Comparison of ENCODE assay signal across 18 cellular contexts in the genomic region with DNA sequence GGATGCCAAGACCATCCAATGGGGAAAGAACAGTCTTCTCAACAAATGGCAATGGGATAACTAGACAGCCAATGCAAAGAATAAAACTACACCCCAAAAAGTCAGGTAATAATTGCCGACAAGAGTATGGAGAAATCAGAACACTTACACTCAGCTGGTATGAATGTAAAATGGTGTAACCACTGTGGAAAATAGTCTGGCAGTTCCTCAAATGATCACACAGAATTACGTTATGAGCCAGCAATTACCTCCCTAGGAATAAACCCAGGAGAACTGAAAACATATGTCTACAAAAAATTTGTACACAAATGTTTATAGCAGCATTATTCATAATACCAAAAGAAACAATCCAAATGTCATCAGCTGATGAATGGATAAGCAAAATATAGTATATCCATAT. TPM values are rescaled to one million over a fixed set of nuclear protein-coding genes. Genes with fewer than 3 reads are reported as not detected.
DNase-seq lines count a peak whose midpoint lies in the region; ATAC-seq, FAIRE-seq and TF ChIP-seq lines count a peak whose summit lies in the region.
"Had no signal": no experiment of that assay in that cellular context is flagged by ENCODE, and none has a peak within 500 bp of the region (broad histone marks: within the 10 kb centered on the region; RNA-seq: fewer than 3 reads in every experiment).

No MANE protein-coding gene starts in this region.

- no peak overlapping the region for H3K9ac ChIP-seq in Loucy (ENCODE audit: low read depth, low read length, poor library complexity, severe bottlenecking)

- peaks cover 44% of the 10 kb centered on the region; the same call in 1 of the 2 replicates for H3K36me3 ChIP-seq in Loucy (ENCODE audit: insufficient read depth, low read length)
- peaks cover 0 to 11% of the 10 kb centered on the region in 2 donors for H3K36me3 ChIP-seq in gastrocnemius medialis

- no peak overlapping the region for H2AFZ ChIP-seq in Loucy (ENCODE audit: low read length)

- H3K27ac ChIP-seq in gastrocnemius medialis, result peak overlapping the region; percentile 48 to 92 (median 90)
- H3K27ac ChIP-seq: A549, C4-2B had no signal

- H3K9me2 ChIP-seq in Loucy (replicated peaks; ENCODE audit: low read depth, low read length), result no peaks in the 10 kb centered on the region

- H3K9me3 ChIP-seq in Loucy (ENCODE audit: insufficient read depth, low read depth, low read length) (no peaks in the 10 kb centered on the region), gastrocnemius medialis (no peaks in the 10 kb centered on the region)
- H3K9me3 ChIP-seq: A549, Caco-2, MG63 had no signal

- FAIRE-seq in frontal cortex (lab: Jason Lieb, UNC), result no peak
- FAIRE-seq: A549, GM12892, H54 had no signal

- peaks cover 95% of the 10 kb centered on the region for H3K79me2 ChIP-seq in Loucy (ENCODE audit: insufficient read depth, low read length)

- in situ Hi-C loops in gastrocnemius medialis (cut with MboI; ENCODE audit: low sequenced_read_pairs in 4 of 4), result loop anchor here in 1 of 4 donors (25.0 kb wide), 1 partner anchor 455 kb away; no protein-coding TSS in a partner anchor

- no peak for TF ChIP-seq POLR2A in gastrocnemius medialis (IDR thresholded peaks at IDR 0.05)

- H3K4me3 ChIP-seq in AG10803 (ENCODE audit: low read length) (no peak overlapping the region), Loucy (ENCODE audit: low read length, poor library complexity, severe bottlenecking) (peak overlapping the region; percentile 16), gastrocnemius medialis (no peak overlapping the region)
- H3K4me3 ChIP-seq: A549, MG63 had no signal

- H4K20me1 ChIP-seq in Loucy (ENCODE audit: insufficient read depth, low read length, poor library complexity, severe bottlenecking), result peaks cover 52% of the 10 kb centered on the region

- H3F3A ChIP-seq in Loucy (ENCODE audit: low read depth), result no peaks in the 10 kb centered on the region

- DNase-seq in AG10803 (ENCODE audit: low read depth) (peak; percentile 46), fibroblast of gingiva (ENCODE audit: low read depth) (peak; percentile 66), gastrocnemius medialis (no peak), frontal cortex (ENCODE audit: low spot score in 2 of 2) (no peak), HuH-7 (ENCODE audit: low spot score) (no peak)
- DNase-seq: Caco-2, DMS153, MG63, NCI-H1105, NCI-H1694, NCI-H524 had no signal

- ATAC-seq in gastrocnemius medialis, result no peak
- no peak for ATAC-seq in HG03432 (IDR thresholded peaks at IDR 0.05; ENCODE audit: unreplicated experiment)
- ATAC-seq: A549, Panc1 had no signal

- H3K4me1 ChIP-seq in Loucy (ENCODE audit: insufficient read depth, low read length, poor library complexity, severe bottlenecking) (peaks cover 29% of the 10 kb centered on the region), gastrocnemius medialis (peaks cover 52 to 53% of the 10 kb centered on the region in 2 donors)
- H3K4me1 ChIP-seq: Caco-2 had no signal

- TF ChIP-seq CTCF in AG10803 (conservative IDR thresholded peaks at IDR 0.05; ENCODE audit: low read length) (no peak), Loucy (conservative IDR thresholded peaks at IDR 0.05; ENCODE audit: low read length) (no peak), gastrocnemius medialis (IDR thresholded peaks at IDR 0.05 in 4 of 5, conservative IDR thresholded peaks at IDR 0.05 in 1 of 5) (no peak)

- H3K4me2 ChIP-seq in Loucy (ENCODE audit: low read depth, low read length, poor library complexity, severe bottlenecking), result peak overlapping the region; percentile 30
- H3K4me2 ChIP-seq: A549 had no signal

- H3K27me3 ChIP-seq in Loucy (ENCODE audit: insufficient read depth, low read length, poor library complexity, severe bottlenecking) (no peaks in the 10 kb centered on the region), gastrocnemius medialis (no peaks in the 10 kb centered on the region)
- H3K27me3 ChIP-seq: MG63 had no signal

- intact Hi-C loops in gastrocnemius medialis (cut with DNase I; ENCODE audit: low total_unique reads), result no loop called here

RNA-seq across cellular contexts. Expression of a gene that starts 8.8 kb away (rescaled TPM):
- total RNA-seq in gastrocnemius medialis, result 10 to 100 TPM; 50.5 to 77.0 (median 65.3) TPM
- 37.9 TPM for total RNA-seq in frontal cortex

RNA-seq across cellular contexts. Expression of a gene that starts 18.0 kb away (rescaled TPM):
- total RNA-seq in gastrocnemius medialis, result under 1 TPM in 3 of 4 donors, not detected in 1; 0.07 to 0.83 (median 0.51) TPM
- under 0.01 TPM for total RNA-seq in frontal cortex

Comparison
In these comparisons a context has a peak if more than half of its experiments do, and no peak if none do; other contexts are left out.
1. DNase-seq: peak in AG10803 (single experiment) and fibroblast of gingiva (single experiment); none in gastrocnemius medialis (0 of 2), frontal cortex (0 of 2) and HuH-7 (single experiment).